In the genomic region with DNA sequence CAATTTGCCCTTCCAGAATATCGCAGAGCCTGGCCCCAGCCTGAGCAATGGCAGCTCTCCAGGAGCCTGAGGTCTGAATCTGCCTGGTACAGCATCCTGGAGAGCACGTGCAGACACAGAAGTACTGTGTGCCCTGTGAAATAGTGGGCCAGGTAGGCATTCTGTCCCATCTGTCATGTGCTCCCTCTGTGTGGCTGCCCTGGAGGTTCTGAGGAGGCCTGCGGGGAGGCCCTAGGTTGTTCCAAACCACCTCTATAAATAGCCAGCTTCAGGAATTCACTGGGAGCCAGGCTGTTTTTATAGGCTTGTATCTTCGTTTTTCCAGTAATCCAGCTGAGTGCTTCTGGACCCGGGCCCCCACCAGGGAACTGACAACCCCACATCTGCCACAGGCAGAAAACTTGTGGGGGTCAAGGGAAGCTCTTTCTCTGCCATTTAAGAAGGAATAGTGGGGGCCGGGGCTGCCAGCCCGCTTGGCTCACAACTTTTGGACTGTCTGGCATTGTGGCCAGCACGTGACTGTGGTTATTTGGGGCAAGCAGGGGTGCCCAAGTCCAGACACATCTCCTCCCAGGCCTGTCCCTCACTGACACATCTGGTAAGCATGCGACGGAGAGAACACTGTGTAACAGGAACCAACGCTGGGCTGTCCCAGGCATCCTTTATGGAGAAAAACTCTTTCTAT, we compare ENCODE assay signal across 11 cellular contexts.
A peak's percentile ranks its signal among the peaks of the same experiment; 100 is the strongest.
DNase-seq lines count a peak whose midpoint lies in the region; ATAC-seq, FAIRE-seq and TF ChIP-seq lines count a peak whose summit lies in the region.
"Had no signal": no experiment of that assay in that cellular context is flagged by ENCODE, and none has a peak within 500 bp of the region (broad histone marks: within the 10 kb centered on the region; RNA-seq: fewer than 3 reads in every experiment).

No MANE protein-coding gene starts in this region.

- CTCF ChIA-PET in activated CD8-positive, alpha-beta memory T cell treated with anti-CD3 and anti-CD28 coated beads, Interleukin-2, amount 10 ng/mL, durations not matched to agents 7 days and 5 days (lab: Charles Lee) = no interaction called here

- H3K4me1 Mint-ChIP-seq in activated CD8-positive, alpha-beta memory T cell treated with anti-CD3 and anti-CD28 coated beads, Interleukin-2, amount 10 ng/mL, durations not matched to agents 7 days and 5 days = no peaks in the 10 kb centered on the region
- no peaks in the 10 kb centered on the region for H3K4me1 Mint-ChIP-seq in activated naive CD8-positive, alpha-beta T cell treated with anti-CD3 and anti-CD28 coated beads, Interleukin-2, amount 50 U/mL, for 24 hours

- H3K4me3 ChIP-seq in epithelial cell of esophagus (ENCODE audit: low read length) (no peak overlapping the region), mucosa of rectum (ENCODE audit: low read length in 2 of 2) (no peak overlapping the region)

- H3K36me3 ChIP-seq in mucosa of rectum (ENCODE audit: control insufficient read depth in 2 of 2, insufficient read depth in 2 of 2, low read length in 2 of 2) = no peaks in the 10 kb centered on the region

- no peaks in the 10 kb centered on the region for H3K9me3 Mint-ChIP-seq in activated CD8-positive, alpha-beta memory T cell treated with anti-CD3 and anti-CD28 coated beads, Interleukin-2, amount 10 ng/mL, durations not matched to agents 7 days and 5 days (ENCODE audit: low read depth)
- no peaks in the 10 kb centered on the region for H3K9me3 Mint-ChIP-seq in activated naive CD8-positive, alpha-beta T cell treated with anti-CD3 and anti-CD28 coated beads, Interleukin-2, amount 50 U/mL, for 24 hours

- no peak overlapping the region for H3K4me3 Mint-ChIP-seq in activated CD8-positive, alpha-beta memory T cell treated with anti-CD3 and anti-CD28 coated beads, Interleukin-2, amount 10 ng/mL, durations not matched to agents 7 days and 5 days
- no peak overlapping the region for H3K4me3 Mint-ChIP-seq in activated naive CD8-positive, alpha-beta T cell treated with anti-CD3 and anti-CD28 coated beads, Interleukin-2, amount 50 U/mL, for 24 hours

- no peaks in the 10 kb centered on the region for H3K36me3 Mint-ChIP-seq in activated CD8-positive, alpha-beta memory T cell treated with anti-CD3 and anti-CD28 coated beads, Interleukin-2, amount 10 ng/mL, durations not matched to agents 7 days and 5 days
- H3K36me3 Mint-ChIP-seq in activated naive CD8-positive, alpha-beta T cell treated with anti-CD3 and anti-CD28 coated beads, Interleukin-2, amount 50 U/mL, for 24 hours (ENCODE audit: low read depth) = no peaks in the 10 kb centered on the region

- ATAC-seq in activated CD8-positive, alpha-beta memory T cell treated with anti-CD3 and anti-CD28 coated beads, Interleukin-2, amount 10 ng/mL, durations not matched to agents 7 days and 5 days = no peak
- no peak for ATAC-seq in GM21526 (IDR thresholded peaks at IDR 0.05; ENCODE audit: low FRiP score, unreplicated experiment)
- no peak for ATAC-seq in activated naive CD8-positive, alpha-beta T cell treated with anti-CD3 and anti-CD28 coated beads, Interleukin-2, amount 50 U/mL, for 24 hours

- H3K27ac Mint-ChIP-seq in activated CD8-positive, alpha-beta memory T cell treated with anti-CD3 and anti-CD28 coated beads, Interleukin-2, amount 10 ng/mL, durations not matched to agents 7 days and 5 days = no peak overlapping the region
- H3K27ac Mint-ChIP-seq in activated naive CD8-positive, alpha-beta T cell treated with anti-CD3 and anti-CD28 coated beads, Interleukin-2, amount 50 U/mL, for 24 hours = no peak overlapping the region

- H3K27ac ChIP-seq in mucosa of rectum (ENCODE audit: low read depth in 2 of 2, low read length in 2 of 2) = peak overlapping the region; percentile 59 to 60

- FAIRE-seq in urothelium cell line (lab: Jason Lieb, UNC) = peak; percentile 72
- FAIRE-seq: A204.1, GM12892 had no signal

- H3K27me3 Mint-ChIP-seq in activated CD8-positive, alpha-beta memory T cell treated with anti-CD3 and anti-CD28 coated beads, Interleukin-2, amount 10 ng/mL, durations not matched to agents 7 days and 5 days = peaks cover 40% of the 10 kb centered on the region
- peaks cover 3% of the 10 kb centered on the region for H3K27me3 Mint-ChIP-seq in activated naive CD8-positive, alpha-beta T cell treated with anti-CD3 and anti-CD28 coated beads, Interleukin-2, amount 50 U/mL, for 24 hours

- DNase-seq in activated CD8-positive, alpha-beta memory T cell treated with anti-CD3 and anti-CD28 coated beads for 24 hours = peak; percentile 30
- DNase-seq in activated CD8-positive, alpha-beta memory T cell treated with anti-CD3 and anti-CD28 coated beads, Interleukin-2, amount 10 ng/mL, durations not matched to agents 7 days and 5 days = no peak
- peak; percentile 82 for DNase-seq in epithelial cell of esophagus (ENCODE audit: low read depth)
- peak; percentile 67 for DNase-seq in urothelium cell line (ENCODE audit: low spot score)
- no peak for DNase-seq in GM19238 (ENCODE audit: insufficient read length, low spot score)
- no peak for DNase-seq in activated naive CD8-positive, alpha-beta T cell treated with anti-CD3 and anti-CD28 coated beads, Interleukin-2, amount 50 U/mL, for 24 hours
- DNase-seq: mesendoderm had no signal

- no peak for TF ChIP-seq CTCF in epithelial cell of esophagus (IDR thresholded peaks at IDR 0.05; ENCODE audit: insufficient read depth, low read depth, low read length, missing control alignments)

- peaks cover 0 to 3% of the 10 kb centered on the region in 2 donors for H3K4me1 ChIP-seq in mucosa of rectum (ENCODE audit: control insufficient read depth in 2 of 2, insufficient read depth in 2 of 2, low read length in 2 of 2)

- no peaks in the 10 kb centered on the region for H3K9me3 ChIP-seq in mucosa of rectum (ENCODE audit: control insufficient read depth in 2 of 2, low read length in 2 of 2)

- H3K27me3 ChIP-seq in mucosa of rectum (ENCODE audit: control insufficient read depth in 2 of 2, insufficient read depth in 2 of 2, low read length in 2 of 2) = no peaks in the 10 kb centered on the region

- no peak overlapping the region for H3K9ac ChIP-seq in mucosa of rectum (ENCODE audit: low read depth in 1 of 2, low read length in 2 of 2)

Comparison
In these comparisons a context has a peak if more than half of its experiments do, and no peak if none do; other contexts are left out.
1. DNase-seq: peak in activated CD8-positive, alpha-beta memory T cell treated with anti-CD3 and anti-CD28 coated beads for 24 hours (single experiment), epithelial cell of esophagus (single experiment) and urothelium cell line (single experiment); none in activated CD8-positive, alpha-beta memory T cell treated with anti-CD3 and anti-CD28 coated beads, Interleukin-2, amount 10 ng/mL, durations not matched to agents 7 days and 5 days (single experiment), GM19238 (single experiment) and activated naive CD8-positive, alpha-beta T cell treated with anti-CD3 and anti-CD28 coated beads, Interleukin-2, amount 50 U/mL, for 24 hours (single experiment).